In the genomic region with DNA sequence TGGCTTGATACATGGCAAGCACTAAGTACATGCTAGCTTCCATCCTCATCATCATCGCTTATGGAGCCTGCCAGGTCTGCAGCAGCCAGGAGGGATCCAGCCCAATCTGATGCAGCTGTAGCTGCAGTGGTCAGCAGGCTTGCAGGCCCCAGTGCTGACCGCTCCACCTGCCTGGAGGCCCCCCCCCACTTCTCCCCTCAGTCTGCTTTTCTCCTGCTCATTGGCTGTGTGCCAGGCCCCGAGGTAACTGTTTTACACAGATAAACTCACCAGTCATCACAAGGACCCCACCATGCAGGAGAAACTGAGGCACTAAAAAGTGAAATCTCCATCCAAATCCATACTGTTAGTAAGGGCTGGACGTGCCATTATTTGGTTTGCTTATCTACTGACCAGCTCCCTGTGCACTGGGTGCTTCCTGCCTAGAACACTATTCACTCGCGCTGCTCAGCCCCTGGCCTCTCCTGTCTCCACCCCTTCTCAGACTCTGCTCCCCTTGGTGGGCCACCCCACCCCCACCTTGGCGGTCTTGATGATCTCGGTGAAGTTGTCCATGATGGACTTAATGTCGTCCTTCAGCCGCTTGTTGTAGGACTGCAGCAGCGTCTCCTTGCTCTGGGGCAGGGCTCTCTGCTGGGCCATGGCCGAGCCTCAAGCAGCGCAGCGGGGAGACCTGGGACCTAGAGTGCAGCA, we compare ENCODE assay signal across 1 cellular context.
TF ChIP-seq lines count a peak whose summit lies in the region.

No MANE protein-coding gene starts in this region.

TF ChIP-seq in K562, 482 proteins besides CTCF, POLR2A, EP300 and RAD21:
- TF ChIP-seq ZNF175 (CRISPR knock-in tag; IDR thresholded peaks at IDR 0.05; ENCODE audit: low read depth) (no peak), ZNF239 (CRISPR knock-in tag; IDR thresholded peaks at IDR 0.05) (no peak), GATAD2B (IDR thresholded peaks at IDR 0.05; ENCODE audit: borderline replicate concordance) (no peak), PYGO2 (tag; IDR thresholded peaks at IDR 0.05) (no peak), PHB (CRISPR knock-in tag; IDR thresholded peaks at IDR 0.05) (no peak), PML (IDR thresholded peaks at IDR 0.05; ENCODE audit: low read length) (no peak), XRCC5 (IDR thresholded peaks at IDR 0.05; ENCODE audit: low read depth, low read length) (0 out of 2 replicates have a peak, but pooled peaks have one; percentile 3), PURB (CRISPR knock-in tag; IDR thresholded peaks at IDR 0.05; ENCODE audit: low read depth) (no peak), ZNF707 (CRISPR knock-in tag; conservative IDR thresholded peaks at IDR 0.05) (no peak), TSC22D4 (tag; IDR thresholded peaks at IDR 0.05) (no peak), JUN (IDR thresholded peaks at IDR 0.05; ENCODE audit: borderline replicate concordance, low read depth, low read length) (no peak), JUN (CRISPR knock-in tag; IDR thresholded peaks at IDR 0.05; ENCODE audit: borderline replicate concordance) (0 out of 2 replicates have a peak, but pooled peaks have one; percentile 18), ZNF551 (CRISPR knock-in tag; IDR thresholded peaks at IDR 0.05) (no peak), NFIX (CRISPR knock-in tag; IDR thresholded peaks at IDR 0.05; ENCODE audit: low read depth) (peak; percentile 30; the same call in 1 of the 2 replicates), POLR3G (IDR thresholded peaks at IDR 0.05; ENCODE audit: extremely low read depth, insufficient read length, insufficient replicate concordance) (no peak), NFIC (IDR thresholded peaks at IDR 0.05) (peak; percentile 92)
- TF ChIP-seq, protein P1, sequence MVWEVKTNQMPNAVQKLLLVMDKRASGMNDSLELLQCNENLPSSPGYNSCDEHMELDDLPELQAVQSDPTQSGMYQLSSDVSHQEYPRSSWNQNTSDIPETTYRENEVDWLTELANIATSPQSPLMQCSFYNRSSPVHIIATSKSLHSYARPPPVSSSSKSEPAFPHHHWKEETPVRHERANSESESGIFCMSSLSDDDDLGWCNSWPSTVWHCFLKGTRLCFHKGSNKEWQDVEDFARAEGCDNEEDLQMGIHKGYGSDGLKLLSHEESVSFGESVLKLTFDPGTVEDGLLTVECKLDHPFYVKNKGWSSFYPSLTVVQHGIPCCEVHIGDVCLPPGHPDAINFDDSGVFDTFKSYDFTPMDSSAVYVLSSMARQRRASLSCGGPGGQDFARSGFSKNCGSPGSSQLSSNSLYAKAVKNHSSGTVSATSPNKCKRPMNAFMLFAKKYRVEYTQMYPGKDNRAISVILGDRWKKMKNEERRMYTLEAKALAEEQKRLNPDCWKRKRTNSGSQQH (CRISPR knock-in tag; IDR thresholded peaks at IDR 0.05) = no peak
- TF ChIP-seq, protein P2, sequence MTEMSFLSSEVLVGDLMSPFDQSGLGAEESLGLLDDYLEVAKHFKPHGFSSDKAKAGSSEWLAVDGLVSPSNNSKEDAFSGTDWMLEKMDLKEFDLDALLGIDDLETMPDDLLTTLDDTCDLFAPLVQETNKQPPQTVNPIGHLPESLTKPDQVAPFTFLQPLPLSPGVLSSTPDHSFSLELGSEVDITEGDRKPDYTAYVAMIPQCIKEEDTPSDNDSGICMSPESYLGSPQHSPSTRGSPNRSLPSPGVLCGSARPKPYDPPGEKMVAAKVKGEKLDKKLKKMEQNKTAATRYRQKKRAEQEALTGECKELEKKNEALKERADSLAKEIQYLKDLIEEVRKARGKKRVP (CRISPR knock-in tag; IDR thresholded peaks at IDR 0.05) = no peak
- TF ChIP-seq, protein P3, sequence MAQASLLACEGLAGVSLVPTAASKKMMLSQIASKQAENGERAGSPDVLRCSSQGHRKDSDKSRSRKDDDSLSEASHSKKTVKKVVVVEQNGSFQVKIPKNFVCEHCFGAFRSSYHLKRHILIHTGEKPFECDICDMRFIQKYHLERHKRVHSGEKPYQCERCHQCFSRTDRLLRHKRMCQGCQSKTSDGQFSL (CRISPR knock-in tag; IDR thresholded peaks at IDR 0.05) = no peak
- TF ChIP-seq, protein P3 (tag; IDR thresholded peaks at IDR 0.05) = peak in 1 of 2 experiments; percentile 37; a peak in 1 of 4 replicates
